In genomic region chr5:159972538-159973362, GRCh38 we compare ENCODE assay signal across 13 cellular contexts. TPM values are rescaled to one million over a fixed set of nuclear protein-coding genes. Genes with fewer than 3 reads are reported as not detected.
DNase-seq lines count a peak whose midpoint lies in the region; ATAC-seq and TF ChIP-seq lines count a peak whose summit lies in the region.
"Had no signal": no experiment of that assay in that cellular context is flagged by ENCODE, and none has a peak within 500 bp of the region (broad histone marks: within the 10 kb centered on the region; RNA-seq: fewer than 3 reads in every experiment).

No MANE protein-coding gene starts in this region.

- WGBS in endodermal cell (ENCODE audit: insufficient coverage in 1 of 2, insufficient read length in 1 of 2), 2 experiments: 75 to 90% methylated on average over 18 to 46 of the region's 50 CpGs

- CTCF ChIA-PET in CD4-positive, alpha-beta memory T cell (lab: Charles Lee; ENCODE audit: partially characterized antibody): no interaction called here
- CTCF ChIA-PET in GM10248 (lab: Yijun Ruan, JAX): no interaction called here

- H3K36me3 ChIP-seq in CD4-positive, alpha-beta memory T cell (ENCODE audit: insufficient read depth, low read length): no peaks in the 10 kb centered on the region
- H3K36me3 ChIP-seq in endodermal cell (ENCODE audit: control insufficient read depth, insufficient read depth, low read length): no peaks in the 10 kb centered on the region
- H3K36me3 ChIP-seq: uterus had no signal

- DNase-seq in CD4-positive, alpha-beta memory T cell: no peak
- no peak for DNase-seq in HFFc6
- DNase-seq in endodermal cell: peak; percentile 63
- no peak for DNase-seq in natural killer cell
- DNase-seq in activated gamma-delta T cell treated with Interleukin-2 at 50 U/mL for 16 hours: no peak
- no peak for DNase-seq in GM19238 (ENCODE audit: insufficient read length, low spot score)
- DNase-seq in GM10248 (ENCODE audit: extremely low spot score): no peak
- DNase-seq: activated CD8-positive, alpha-beta memory T cell treated with anti-CD3 and anti-CD28 coated beads, Interleukin-2, amount 50 U/mL, for 4 hours; NCI-H446; stimulated activated CD4-positive, alpha-beta T cell treated with anti-CD3 and anti-CD28 coated beads, Interleukin-4, amount 100 ng/mL, for 24 hours; uterus had no signal

- no peak overlapping the region for H3K4me3 ChIP-seq in CD4-positive, alpha-beta memory T cell (ENCODE audit: low read length in 2 of 2)
- no peak overlapping the region for H3K4me3 ChIP-seq in endodermal cell (ENCODE audit: low read length)
- H3K4me3 ChIP-seq: SK-N-MC had no signal

- no peak overlapping the region for H3K9ac ChIP-seq in endodermal cell (ENCODE audit: extremely low read depth, low read length, poor library complexity, severe bottlenecking)

- intact Hi-C loops in CD4-positive, alpha-beta memory T cell (cut with micrococcal nuclease): no loop called here
- intact Hi-C loops in natural killer cell (cut with micrococcal nuclease): no loop called here

- ATAC-seq in natural killer cell: no peak
- no peak for ATAC-seq in GM18867 (IDR thresholded peaks at IDR 0.05; ENCODE audit: unreplicated experiment)

- peaks cover 4% of the 10 kb centered on the region for H3K27me3 ChIP-seq in CD4-positive, alpha-beta memory T cell (ENCODE audit: insufficient read depth, low read length)
- H3K27me3 ChIP-seq in endodermal cell (ENCODE audit: control insufficient read depth, insufficient read depth, low read length, poor library complexity, severe bottlenecking): peaks cover 62% of the 10 kb centered on the region

- POLR2A ChIA-PET in CD4-positive, alpha-beta memory T cell (lab: Charles Lee; ENCODE audit: partially characterized antibody): no interaction called here
- POLR2A ChIA-PET in GM10248 (lab: Yijun Ruan, JAX): no interaction called here

- no peak overlapping the region for H3K27ac Mint-ChIP-seq in CD4-positive, alpha-beta memory T cell
- H3K27ac Mint-ChIP-seq in HFFc6 (no peak overlapping the region), endodermal cell (no peak overlapping the region), natural killer cell (no peak overlapping the region)

- H3K27me3 Mint-ChIP-seq in CD4-positive, alpha-beta memory T cell: peaks cover 37 to 56% of the 10 kb centered on the region in 2 donors
- no peaks in the 10 kb centered on the region for H3K27me3 Mint-ChIP-seq in HFFc6 (ENCODE audit: insufficient read depth)
- H3K27me3 Mint-ChIP-seq in endodermal cell (ENCODE audit: insufficient read depth): peaks cover 69% of the 10 kb centered on the region
- peaks cover 47 to 77% of the 10 kb centered on the region in 2 donors for H3K27me3 Mint-ChIP-seq in natural killer cell (ENCODE audit: low read depth in 2 of 2)

- H3K4me1 ChIP-seq in CD4-positive, alpha-beta memory T cell (ENCODE audit: insufficient read depth, low read length): peaks cover 6% of the 10 kb centered on the region
- no peaks in the 10 kb centered on the region for H3K4me1 ChIP-seq in endodermal cell (ENCODE audit: control insufficient read depth, insufficient read depth, low read length)
- H3K4me1 ChIP-seq: uterus had no signal

- no peaks in the 10 kb centered on the region for H3K9me3 ChIP-seq in CD4-positive, alpha-beta memory T cell (ENCODE audit: control insufficient read depth in 1 of 2, low read length in 2 of 2)
- H3K9me3 ChIP-seq in endodermal cell (ENCODE audit: control insufficient read depth, low read length): no peaks in the 10 kb centered on the region
- H3K9me3 ChIP-seq: uterus had no signal

- peaks cover 8 to 19% (median 12%) of the 10 kb centered on the region in 4 donors for H3K4me1 Mint-ChIP-seq in CD4-positive, alpha-beta memory T cell
- H3K4me1 Mint-ChIP-seq in HFFc6 (ENCODE audit: low read depth): peaks cover 61% of the 10 kb centered on the region
- peaks cover 11% of the 10 kb centered on the region for H3K4me1 Mint-ChIP-seq in endodermal cell
- peaks cover 5 to 6% of the 10 kb centered on the region in 2 donors for H3K4me1 Mint-ChIP-seq in natural killer cell

- TF ChIP-seq CTCF in HFFc6 (IDR thresholded peaks at IDR 0.05): no peak
- TF ChIP-seq CTCF in endodermal cell (conservative IDR thresholded peaks at IDR 0.05): no peak
- no peak for TF ChIP-seq CTCF in natural killer cell (IDR thresholded peaks at IDR 0.05)
- TF ChIP-seq CTCF in GM10248 (IDR thresholded peaks at IDR 0.05; ENCODE audit: control extremely low read depth, extremely low read depth, low read depth, missing control alignments): no peak

- H3K9me3 Mint-ChIP-seq in CD4-positive, alpha-beta memory T cell: peaks cover 0 to 2% (median 0%) of the 10 kb centered on the region in 8 donors
- H3K9me3 Mint-ChIP-seq in HFFc6: no peaks in the 10 kb centered on the region
- no peaks in the 10 kb centered on the region for H3K9me3 Mint-ChIP-seq in endodermal cell
- H3K9me3 Mint-ChIP-seq in natural killer cell: no peaks in the 10 kb centered on the region

- no peak overlapping the region for H3K27ac ChIP-seq in CD4-positive, alpha-beta memory T cell (ENCODE audit: low read depth, low read length)
- H3K27ac ChIP-seq in endodermal cell (ENCODE audit: low read depth, low read length): no peak overlapping the region
- H3K27ac ChIP-seq: SK-N-MC, uterus had no signal

- no peaks in the 10 kb centered on the region for H3K36me3 Mint-ChIP-seq in CD4-positive, alpha-beta memory T cell
- H3K36me3 Mint-ChIP-seq in HFFc6 (ENCODE audit: low read depth) (peaks cover 12% of the 10 kb centered on the region), endodermal cell (ENCODE audit: low read depth) (no peaks in the 10 kb centered on the region), natural killer cell (peaks cover 8% of the 10 kb centered on the region)

- H3K4me3 Mint-ChIP-seq in CD4-positive, alpha-beta memory T cell: peak overlapping the region; percentile 54 to 83 (median 70)
- 0 out of 2 replicates have a peak overlapping the region, but pooled peaks have one; percentile 25 for H3K4me3 Mint-ChIP-seq in HFFc6
- H3K4me3 Mint-ChIP-seq in endodermal cell: peak overlapping the region; percentile 48
- peak overlapping the region; percentile 29 for H3K4me3 Mint-ChIP-seq in natural killer cell

RNA-seq across cellular contexts. Expression of gene TTC1, which starts 36.2 kb away (rescaled TPM):
- 10 to 100 TPM; 47.5 to 47.9 TPM for total RNA-seq in CD4-positive, alpha-beta memory T cell
- 100 to 1,000 TPM in 1 of 2 donors, 10 to 100 TPM in 1; 95.4 to 147 TPM for polyA plus RNA-seq in CD4-positive, alpha-beta memory T cell
- total RNA-seq in HFFc6 (2021; fragmentation: NEBNext Ultra II Directional; extraction: Animal tissue kit (Norgen Biotek cat#: 25700)): 10 to 100 TPM; 63.9 to 76.0 (median 70.6) TPM
- total RNA-seq in endodermal cell: 10 to 100 TPM; 59.8 to 72.3 TPM
- polyA plus RNA-seq in endodermal cell (2013, experiment 1 of 2): 48.9 TPM
- polyA plus RNA-seq in endodermal cell (2013, experiment 2 of 2): 45.7 TPM
- 10 to 100 TPM; 28.1 to 34.9 (median 33.6) TPM for total RNA-seq in natural killer cell

RNA-seq across cellular contexts. Expression of gene ADRA1B, which starts 56.5 kb away (rescaled TPM):
- not detected for total RNA-seq in CD4-positive, alpha-beta memory T cell
- polyA plus RNA-seq in CD4-positive, alpha-beta memory T cell: not detected
- total RNA-seq in HFFc6 (2021; fragmentation: NEBNext Ultra II Directional; extraction: Animal tissue kit (Norgen Biotek cat#: 25700)): under 1 TPM; 0.17 to 0.57 (median 0.38) TPM
- total RNA-seq in endodermal cell (under 1 TPM; 0.60 to 0.68 TPM), natural killer cell (not detected)
- polyA plus RNA-seq in endodermal cell (2013, experiment 1 of 2): 0.36 TPM
- 0.21 TPM for polyA plus RNA-seq in endodermal cell (2013, experiment 2 of 2)
